Comparison of ENCODE assay signal across 13 cellular contexts in genomic region chr13:113741101-113741731, GRCh38. TPM values are rescaled to one million over a fixed set of nuclear protein-coding genes. Genes with fewer than 3 reads are reported as not detected.
DNase-seq lines count a peak whose midpoint lies in the region; ATAC-seq and TF ChIP-seq lines count a peak whose summit lies in the region.
"Had no signal": no experiment of that assay in that cellular context is flagged by ENCODE, and none has a peak within 500 bp of the region (broad histone marks: within the 10 kb centered on the region; RNA-seq: fewer than 3 reads in every experiment).

No MANE protein-coding gene starts in this region.

- H3K27ac ChIP-seq in right atrium auricular region = no peak overlapping the region
- H3K27ac ChIP-seq: Peyer's patch, VCaP had no signal

- no peak overlapping the region for H3K4me3 ChIP-seq in right atrium auricular region
- H3K4me3 ChIP-seq: Peyer's patch had no signal

- H3K9me3 Mint-ChIP-seq in activated naive CD4-positive, alpha-beta T cell treated with anti-CD3 and anti-CD28 coated beads, Interleukin-2, amount 50 U/mL, for 72 hours = no peaks in the 10 kb centered on the region
- H3K9me3 Mint-ChIP-seq: stimulated activated memory B cell treated with anti-CD40 and anti-IgM and Interleukin-4, amounts not matched to agents 10 μg/mL and 1 μg/mL and 100 μg/mL, for 72 hours had no signal

- DNase-seq in left ventricle myocardium superior (peak; percentile 28), right atrium auricular region (ENCODE audit: low spot score) (no peak), NOMO-1 treated with dmso at 0.1 percent for 144 hours (lab: John Stamatoyannopoulos, UW; ENCODE audit: unreplicated experiment) (peak; percentile 68), HPDE6-E6E7 (ENCODE audit: extremely low spot score) (no peak)
- no peak for DNase-seq in activated naive CD4-positive, alpha-beta T cell treated with anti-CD3 and anti-CD28 coated beads, Interleukin-2, amount 50 U/mL, for 72 hours (ENCODE audit: low spot score in 2 of 2)
- DNase-seq: activated T-cell treated with anti-CD3 and anti-CD28 coated beads, Interleukin-2, amount 50 U/mL, for 1 hour; naive B cell had no signal

- TF ChIP-seq CTCF in right atrium auricular region (IDR thresholded peaks at IDR 0.05) = no peak

- H3K9me3 ChIP-seq in right atrium auricular region = no peaks in the 10 kb centered on the region
- H3K9me3 ChIP-seq: Peyer's patch had no signal

- H3K36me3 ChIP-seq in right atrium auricular region = no peaks in the 10 kb centered on the region
- H3K36me3 ChIP-seq: Peyer's patch had no signal

- peaks cover 0 to 9% of the 10 kb centered on the region in 2 donors for H3K4me1 ChIP-seq in right atrium auricular region

- intact Hi-C loops in left ventricle myocardium superior (cut with micrococcal nuclease) = no loop called here

- no peak overlapping the region for H3K27ac Mint-ChIP-seq in activated naive CD4-positive, alpha-beta T cell treated with anti-CD3 and anti-CD28 coated beads, Interleukin-2, amount 50 U/mL, for 72 hours
- H3K27ac Mint-ChIP-seq: naive B cell; stimulated activated memory B cell treated with anti-CD40 and anti-IgM and Interleukin-4, amounts not matched to agents 10 μg/mL and 1 μg/mL and 100 μg/mL, for 72 hours had no signal

- no peaks in the 10 kb centered on the region for H3K36me3 Mint-ChIP-seq in activated naive CD4-positive, alpha-beta T cell treated with anti-CD3 and anti-CD28 coated beads, Interleukin-2, amount 50 U/mL, for 72 hours
- H3K36me3 Mint-ChIP-seq: naive B cell; stimulated activated memory B cell treated with anti-CD40 and anti-IgM and Interleukin-4, amounts not matched to agents 10 μg/mL and 1 μg/mL and 100 μg/mL, for 72 hours had no signal

- ATAC-seq in left ventricle myocardium superior (peak; percentile 32), GM21737 (IDR thresholded peaks at IDR 0.05; ENCODE audit: unreplicated experiment) (no peak), HG02678 (IDR thresholded peaks at IDR 0.05; ENCODE audit: unreplicated experiment) (no peak), HG02852 (IDR thresholded peaks at IDR 0.05; ENCODE audit: unreplicated experiment) (no peak)
- peak; percentile 22 to 62 for ATAC-seq in activated naive CD4-positive, alpha-beta T cell treated with anti-CD3 and anti-CD28 coated beads, Interleukin-2, amount 50 U/mL, for 72 hours
- ATAC-seq: stimulated activated memory B cell treated with anti-CD40 and anti-IgM and Interleukin-4, amounts not matched to agents 10 μg/mL and 1 μg/mL and 100 μg/mL, for 72 hours had no signal

- no peaks in the 10 kb centered on the region for H3K27me3 ChIP-seq in right atrium auricular region
- H3K27me3 ChIP-seq: Peyer's patch had no signal

RNA-seq across cellular contexts. Expression of gene TMEM255B, which starts 17.8 kb away (rescaled TPM):
- total RNA-seq in left ventricle myocardium superior (12.1 TPM), right atrium auricular region (1 to 10 TPM; 5.2 to 6.0 TPM)
- total RNA-seq in activated naive CD4-positive, alpha-beta T cell treated with anti-CD3 and anti-CD28 coated beads, Interleukin-2, amount 50 U/mL, for 72 hours = 1 to 10 TPM; 1.8 to 2.9 TPM

Comparison
In these comparisons a context has a peak if more than half of its experiments do, and no peak if none do; other contexts are left out.
1. DNase-seq: peak in left ventricle myocardium superior (single experiment) and NOMO-1 treated with dmso at 0.1 percent for 144 hours (single experiment); none in right atrium auricular region (single experiment), activated naive CD4-positive, alpha-beta T cell treated with anti-CD3 and anti-CD28 coated beads, Interleukin-2, amount 50 U/mL, for 72 hours (0 of 2) and HPDE6-E6E7 (single experiment).
2. ATAC-seq: peak in left ventricle myocardium superior (single experiment) and activated naive CD4-positive, alpha-beta T cell treated with anti-CD3 and anti-CD28 coated beads, Interleukin-2, amount 50 U/mL, for 72 hours (2 of 2); none in GM21737 (single experiment), HG02678 (single experiment) and HG02852 (single experiment).